ENCODE assay signal across 12 cellular contexts in the genomic region with DNA sequence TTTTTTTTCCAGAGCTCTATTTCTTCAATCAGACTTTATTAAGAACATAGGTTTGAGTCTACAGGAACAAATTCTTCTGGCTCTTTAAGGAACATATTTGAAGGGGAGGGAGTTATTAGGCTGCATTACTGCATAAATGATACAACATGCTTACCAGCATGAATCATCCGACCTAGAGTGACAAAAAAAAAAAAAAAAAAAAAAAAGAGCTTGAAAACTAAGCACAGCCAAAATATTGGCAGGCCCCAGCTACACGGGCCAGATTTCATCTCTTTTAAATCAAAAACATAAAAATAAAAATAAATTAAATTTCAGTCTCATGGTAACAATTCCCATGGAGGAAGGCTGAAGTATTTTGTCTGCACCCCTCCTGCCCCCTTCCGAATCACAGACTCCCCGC. TPM values are rescaled to one million over a fixed set of nuclear protein-coding genes. Genes with fewer than 3 reads are reported as not detected.
DNase-seq lines count a peak whose midpoint lies in the region; ATAC-seq, FAIRE-seq and TF ChIP-seq lines count a peak whose summit lies in the region.
"Had no signal": no experiment of that assay in that cellular context is flagged by ENCODE, and none has a peak within 500 bp of the region (broad histone marks: within the 10 kb centered on the region; RNA-seq: fewer than 3 reads in every experiment).

No MANE protein-coding gene starts in this region.

- H3K9me3 ChIP-seq in left ventricle myocardium inferior (replicated peaks): no peaks in the 10 kb centered on the region
- H3K9me3 ChIP-seq: A549, transverse colon had no signal

- no peak overlapping the region for H3K23ac ChIP-seq in mesendoderm (ENCODE audit: low read length)

- H3K56ac ChIP-seq in mesendoderm (ENCODE audit: low read length): peak overlapping the region; percentile 85

- peak overlapping the region; percentile 56 for H2BK120ac ChIP-seq in mesendoderm (ENCODE audit: low read depth, low read length)

- H3K36me3 ChIP-seq in left ventricle myocardium inferior (no peaks in the 10 kb centered on the region), mesendoderm (ENCODE audit: control insufficient read depth, insufficient read depth, low read length) (no peaks in the 10 kb centered on the region)
- H3K36me3 ChIP-seq: transverse colon had no signal

- H2AK5ac ChIP-seq in mesendoderm (ENCODE audit: low read length): no peak overlapping the region

- no peak overlapping the region for H3K9ac ChIP-seq in mesendoderm (ENCODE audit: low read length)

- intact Hi-C loops in left ventricle myocardium inferior (cut with micrococcal nuclease) (no loop called here), left ventricle myocardium superior (cut with micrococcal nuclease) (no loop called here)

- no peak for TF ChIP-seq CTCF in left ventricle myocardium inferior (IDR thresholded peaks at IDR 0.05; ENCODE audit: borderline replicate concordance)
- TF ChIP-seq CTCF in coronary artery (IDR thresholded peaks at IDR 0.05): no peak

- no peak overlapping the region for H4K8ac ChIP-seq in mesendoderm (ENCODE audit: low read depth, low read length)

- WGBS in mesendoderm (ENCODE audit: extremely low coverage, insufficient coverage, low lambda C conversion rate): no CpG with 5 or more reads among the region's 4 CpGs

- no peak overlapping the region for H3K4ac ChIP-seq in mesendoderm (ENCODE audit: low read depth, low read length)

- ATAC-seq in left ventricle myocardium superior (no peak), HG03108 (IDR thresholded peaks at IDR 0.05; ENCODE audit: unreplicated experiment) (no peak), GM18909 (IDR thresholded peaks at IDR 0.05; ENCODE audit: poor library complexity, unreplicated experiment) (no peak), GM18867 (IDR thresholded peaks at IDR 0.05; ENCODE audit: unreplicated experiment) (no peak)
- ATAC-seq: A549 had no signal

- H3K27me3 ChIP-seq in left ventricle myocardium inferior (ENCODE audit: low read depth) (peaks cover 100% of the 10 kb centered on the region), mesendoderm (ENCODE audit: insufficient read depth, low read length, poor library complexity) (no peaks in the 10 kb centered on the region)

- no peak overlapping the region for H4K5ac ChIP-seq in mesendoderm (ENCODE audit: low read length)

- no peak overlapping the region for H3K4me2 ChIP-seq in mesendoderm (ENCODE audit: low read length)
- H3K4me2 ChIP-seq: A549 had no signal

- no peak for FAIRE-seq in urothelium cell line (lab: Jason Lieb, UNC)
- FAIRE-seq: A549 had no signal

- H3K27ac ChIP-seq in left ventricle myocardium inferior (replicated peaks) (no peak overlapping the region), coronary artery (no peak overlapping the region), mesendoderm (ENCODE audit: low read depth, low read length) (no peak overlapping the region)
- H3K27ac ChIP-seq: A549, transverse colon had no signal

- peak overlapping the region; percentile 24 for H3K18ac ChIP-seq in mesendoderm (ENCODE audit: low read length)

- H2BK15ac ChIP-seq in mesendoderm (replicated peaks; ENCODE audit: low read depth): no peak overlapping the region

- no peak for DNase-seq in left ventricle myocardium inferior
- no peak for DNase-seq in left ventricle myocardium superior
- DNase-seq in coronary artery (ENCODE audit: low spot score): no peak
- DNase-seq in mesendoderm: peak; percentile 40
- DNase-seq in urothelium cell line (ENCODE audit: low spot score): peak; percentile 58
- DNase-seq: activated CD4-positive, alpha-beta T cell treated with anti-CD3 and anti-CD28 coated beads, Interleukin-2, amount 10 ng/mL, durations not matched to agents 24 days and 14 days; NCI-H1436; transverse colon had no signal

- H3K79me1 ChIP-seq in mesendoderm (ENCODE audit: low read length): no peaks in the 10 kb centered on the region

- no peak overlapping the region for H2BK5ac ChIP-seq in mesendoderm (ENCODE audit: low read length)

- peaks cover 11% of the 10 kb centered on the region for H3K4me1 ChIP-seq in left ventricle myocardium inferior
- peaks cover 1% of the 10 kb centered on the region for H3K4me1 ChIP-seq in mesendoderm (ENCODE audit: control insufficient read depth, low read depth, low read length)
- H3K4me1 ChIP-seq: A549 had no signal

- H3K79me2 ChIP-seq in mesendoderm (ENCODE audit: control insufficient read depth, insufficient read depth, low read length): no peaks in the 10 kb centered on the region

- peak overlapping the region; percentile 61 for H3K4me3 ChIP-seq in left ventricle myocardium inferior
- peak overlapping the region; percentile 63 for H3K4me3 ChIP-seq in coronary artery
- peak overlapping the region; percentile 60 for H3K4me3 ChIP-seq in mesendoderm (ENCODE audit: low read length)
- H3K4me3 ChIP-seq: A549 had no signal

RNA-seq across cellular contexts. Expression of a gene that starts 26.3 kb away (rescaled TPM):
- total RNA-seq in left ventricle myocardium inferior (2.3 TPM), left ventricle myocardium superior (1.9 TPM)
- polyA plus RNA-seq in mesendoderm (2013, experiment 1 of 2): 27.2 TPM
- polyA plus RNA-seq in mesendoderm (2013, experiment 2 of 2): 25.1 TPM
- total RNA-seq: activated CD4-positive, alpha-beta T cell treated with anti-CD3 and anti-CD28 coated beads, Interleukin-2, amount 10 ng/mL, durations not matched to agents 24 days and 14 days had no signal

Comparison
In these comparisons a context has a peak if more than half of its experiments do, and no peak if none do; other contexts are left out.
1. DNase-seq: peak in mesendoderm (single experiment) and urothelium cell line (single experiment); none in left ventricle myocardium inferior (single experiment), left ventricle myocardium superior (single experiment) and coronary artery (single experiment).
2. Peak in every context shown above with its lines, with median percentiles within 50 percentile points of each other: H3K4me3 ChIP-seq.